Comparison of ENCODE assay signal across 8 cellular contexts in the genomic region with DNA sequence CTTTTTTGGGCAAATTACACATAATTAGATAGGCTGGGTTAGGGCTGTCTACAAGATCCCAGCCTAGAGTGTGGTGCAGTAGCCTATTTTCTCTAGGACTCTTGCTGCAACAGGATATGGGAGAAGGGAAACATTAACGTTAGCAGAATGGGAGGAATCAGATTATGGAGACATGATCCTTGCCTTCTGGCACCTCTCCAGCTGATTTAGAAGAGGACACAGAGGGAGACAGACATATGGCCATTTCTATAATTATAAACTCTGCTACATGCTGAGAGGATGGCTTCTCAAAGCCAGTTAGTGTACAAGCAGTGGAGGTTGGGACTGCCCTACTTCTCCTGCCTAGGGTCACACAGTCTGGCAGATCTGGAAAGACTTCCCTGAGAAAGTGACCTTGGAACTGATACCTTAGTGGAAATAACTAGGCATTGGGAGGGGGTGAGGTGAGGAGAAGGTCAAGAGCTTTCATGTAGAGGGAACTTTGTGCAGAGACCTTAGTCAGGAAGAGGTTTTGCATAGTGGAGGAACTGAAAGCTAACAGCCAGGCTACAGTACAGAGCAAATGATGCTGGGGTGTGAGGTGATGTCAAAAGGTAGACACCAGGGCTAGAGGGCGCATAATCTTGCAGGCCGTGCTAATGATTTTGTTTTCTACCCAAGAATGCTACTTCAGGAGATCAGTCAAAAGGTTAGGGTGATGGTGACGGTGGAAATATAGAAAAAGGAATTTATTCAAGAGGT. TPM values are rescaled to one million over a fixed set of nuclear protein-coding genes. Genes with fewer than 3 reads are reported as not detected.
DNase-seq lines count a peak whose midpoint lies in the region; ATAC-seq, FAIRE-seq and TF ChIP-seq lines count a peak whose summit lies in the region.

No MANE protein-coding gene starts in this region.

- H3K4me3 Mint-ChIP-seq in endodermal cell: peak overlapping the region; percentile 78

- TF ChIP-seq POLR2A in GM12891 (IDR thresholded peaks at IDR 0.05; ENCODE audit: low read depth, low read length): no peak

- no peak overlapping the region for H3K27ac Mint-ChIP-seq in endodermal cell

- ATAC-seq in GM21447 (IDR thresholded peaks at IDR 0.05; ENCODE audit: unreplicated experiment) (peak; percentile 92), HG03469 (IDR thresholded peaks at IDR 0.05; ENCODE audit: unreplicated experiment) (peak; percentile 93)

- H3K27me3 Mint-ChIP-seq in endodermal cell (ENCODE audit: insufficient read depth): peaks cover 78% of the 10 kb centered on the region

- WGBS in endodermal cell (ENCODE audit: insufficient coverage in 1 of 2, insufficient read length in 1 of 2), 2 experiments: 86 to 89% methylated on average over 3 to 4 of the region's 4 CpGs

- H3K9me3 Mint-ChIP-seq in endodermal cell: no peaks in the 10 kb centered on the region

- H3K4me3 ChIP-seq in endodermal cell (ENCODE audit: low read length): no peak overlapping the region

- TF ChIP-seq CTCF in endodermal cell (conservative IDR thresholded peaks at IDR 0.05): no peak

- FAIRE-seq in GM12891 (lab: Jason Lieb, UNC): peak; percentile 95

- peaks cover 65% of the 10 kb centered on the region for H3K27me3 ChIP-seq in endodermal cell (ENCODE audit: control insufficient read depth, insufficient read depth, low read length, poor library complexity, severe bottlenecking)

- H3K36me3 ChIP-seq in endodermal cell (ENCODE audit: control insufficient read depth, insufficient read depth, low read length): no peaks in the 10 kb centered on the region

- no peaks in the 10 kb centered on the region for H3K9me3 ChIP-seq in endodermal cell (ENCODE audit: control insufficient read depth, low read length)

- H3K36me3 Mint-ChIP-seq in endodermal cell (ENCODE audit: low read depth): no peaks in the 10 kb centered on the region

- H3K4me1 Mint-ChIP-seq in endodermal cell: peaks cover 15% of the 10 kb centered on the region

- no peaks in the 10 kb centered on the region for H3K4me1 ChIP-seq in endodermal cell (ENCODE audit: control insufficient read depth, insufficient read depth, low read length)

- H3K27ac ChIP-seq in endodermal cell (ENCODE audit: low read depth, low read length): no peak overlapping the region

- no peak overlapping the region for H3K9ac ChIP-seq in endodermal cell (ENCODE audit: extremely low read depth, low read length, poor library complexity, severe bottlenecking)

- DNase-seq in GM12891 (ENCODE audit: insufficient read length, low spot score) (peak; percentile 50), endodermal cell (no peak), globus pallidus (ENCODE audit: low spot score) (no peak), NCI-H510A treated with DMSO at 0.1 percent for 48 hours (lab: John Stamatoyannopoulos, UW) (no peak), kidney tubule cell (ENCODE audit: low spot score) (no peak), HCEC 1CT (no peak)

TF ChIP-seq in GM12891, 5 proteins besides CTCF, POLR2A, EP300 and RAD21:
- TF ChIP-seq PAX5 (IDR thresholded peaks at IDR 0.05; ENCODE audit: insufficient read depth, low read length, severe bottlenecking): no peak
- TF ChIP-seq POLR2AphosphoS5 (IDR thresholded peaks at IDR 0.05; ENCODE audit: low read depth, low read length): no peak
- peak; percentile 94 for TF ChIP-seq SPI1 (IDR thresholded peaks at IDR 0.05; ENCODE audit: low read depth, low read length)
- no peak for TF ChIP-seq TAF1 (IDR thresholded peaks at IDR 0.05; ENCODE audit: low read depth, low read length)
- peak; percentile 98 for TF ChIP-seq POU2F2 (IDR thresholded peaks at IDR 0.05; ENCODE audit: low read depth, low read length)

RNA-seq across cellular contexts. Expression of a gene that starts 1.2 kb away (rescaled TPM):
- polyA plus RNA-seq in GM12891 (2012; ENCODE audit: low read depth, missing spikeins): 1.8 TPM
- total RNA-seq in endodermal cell: 1 to 10 TPM; 1.7 TPM
- polyA plus RNA-seq in endodermal cell (2013, experiment 1 of 2): 0.75 TPM
- 0.33 TPM for polyA plus RNA-seq in endodermal cell (2013, experiment 2 of 2)
